In genomic region chr15:52567886-52568568, GRCh38 we compare ENCODE assay signal across 8 cellular contexts. TPM values are rescaled to one million over a fixed set of nuclear protein-coding genes. Genes with fewer than 3 reads are reported as not detected.
DNase-seq lines count a peak whose midpoint lies in the region.

No MANE protein-coding gene starts in this region.

- peak overlapping the region; percentile 93 to 98 (median 96) for H3K27ac Mint-ChIP-seq in IgD-negative memory B cell

- H3K4me3 Mint-ChIP-seq in IgD-negative memory B cell: peak overlapping the region; percentile 86 to 97 (median 94)

- H3K4me1 Mint-ChIP-seq in IgD-negative memory B cell: peaks cover 34 to 42% (median 35%) of the 10 kb centered on the region in 3 donors

- H3K9me3 Mint-ChIP-seq in IgD-negative memory B cell: no peaks in the 10 kb centered on the region

- H3K27me3 Mint-ChIP-seq in IgD-negative memory B cell: no peaks in the 10 kb centered on the region

- DNase-seq in COR-L47 (lab: John Stamatoyannopoulos, UW) (peak; percentile 45), dermis microvascular lymphatic vessel endothelial cell (ENCODE audit: low read depth in 2 of 2) (peak; percentile 14 to 41), medulla oblongata (ENCODE audit: extremely low spot score) (peak; percentile 25), Kasumi-1 (lab: John Stamatoyannopoulos, UW) (no peak), superior temporal gyrus (ENCODE audit: extremely low spot score) (no peak)
- DNase-seq in activated CD4-positive, alpha-beta T cell treated with anti-CD3 and anti-CD28 coated beads for 1 hour: peak; percentile 24
- DNase-seq in stimulated activated CD8-positive, alpha-beta memory T cell treated with anti-CD3 and anti-CD28 coated beads, Interleukin-2, amount 100 ng/mL, for 48 hours (ENCODE audit: low read depth in 2 of 2): peak; percentile 23 to 41

- peaks cover 1% of the 10 kb centered on the region for H3K36me3 Mint-ChIP-seq in IgD-negative memory B cell

RNA-seq across cellular contexts. Expression of gene ARPP19, which starts 0.8 kb away (rescaled TPM):
- 64.6 TPM for polyA plus RNA-seq in IgD-negative memory B cell
- total RNA-seq in dermis microvascular lymphatic vessel endothelial cell: 93.2 and 95.2 TPM in 2 replicates

RNA-seq across cellular contexts. Expression of gene MYO5A, which starts 39.3 kb away (rescaled TPM):
- polyA plus RNA-seq in IgD-negative memory B cell: 16.7 TPM
- 33.8 and 50.1 TPM in 2 replicates for total RNA-seq in dermis microvascular lymphatic vessel endothelial cell

Comparison
In these comparisons a context has a peak if more than half of its experiments do, and no peak if none do; other contexts are left out.
1. DNase-seq: peak in COR-L47 (single experiment), activated CD4-positive, alpha-beta T cell treated with anti-CD3 and anti-CD28 coated beads for 1 hour (single experiment), dermis microvascular lymphatic vessel endothelial cell (2 of 2), medulla oblongata (single experiment) and stimulated activated CD8-positive, alpha-beta memory T cell treated with anti-CD3 and anti-CD28 coated beads, Interleukin-2, amount 100 ng/mL, for 48 hours (2 of 2); none in Kasumi-1 (0 of 2) and superior temporal gyrus (single experiment).